ENCODE assay signal across 38 cellular contexts in genomic region chr7:110620336-110620735, GRCh38.
"Had no signal": no experiment of that assay in that cellular context is flagged by ENCODE, and none has a peak within 500 bp of the region (broad histone marks: within the 10 kb centered on the region; RNA-seq: fewer than 3 reads in every experiment).

No MANE protein-coding gene starts in this region.

- H3K4me3 ChIP-seq: adrenal gland, ascending aorta, breast epithelium, cardiac muscle cell, coronary artery, dorsolateral prefrontal cortex, gastroesophageal sphincter had no signal

- ATAC-seq: activated CD4-positive, CD25-positive, alpha-beta regulatory T cell treated with anti-CD3 and anti-CD28 coated beads, Interleukin-2, amount 50 U/mL, for 24 hours; activated CD8-positive, alpha-beta T cell treated with anti-CD3 and anti-CD28 coated beads for 36 hours; activated naive CD8-positive, alpha-beta T cell treated with anti-CD3 and anti-CD28 coated beads, Interleukin-2, amount 50 U/mL, for 24 hours; esophagus mucosa; gastroesophageal sphincter; T-helper 17 cell had no signal

- DNase-seq: activated B cell treated with CpG ODN at 0.5 μM for 24 hours; activated CD4-positive, alpha-beta T cell treated with anti-CD3 and anti-CD28 coated beads for 48 hours; activated CD4-positive, alpha-beta T cell treated with anti-CD3 and anti-CD28 coated beads, Interleukin-2, amount 50 U/mL, for 1 hour; activated CD4-positive, alpha-beta T cell treated with anti-CD3 and anti-CD28 coated beads, Interleukin-2, amount 50 U/mL, for 48 hours; activated CD8-positive, alpha-beta memory T cell treated with anti-CD3 and anti-CD28 coated beads for 24 hours; activated CD8-positive, alpha-beta T cell treated with anti-CD3 and anti-CD28 coated beads for 36 hours; activated gamma-delta T cell; activated naive CD4-positive, alpha-beta T cell; activated naive CD4-positive, alpha-beta T cell treated with anti-CD3 and anti-CD28 coated beads, Interleukin-2, amount 50 U/mL, for 16 hours; activated naive CD8-positive, alpha-beta T cell treated with anti-CD3 and anti-CD28 coated beads for 36 hours; activated naive CD8-positive, alpha-beta T cell treated with anti-CD3 and anti-CD28 coated beads, Interleukin-2, amount 50 U/mL, for 24 hours; activated T-cell treated with anti-CD3 and anti-CD28 coated beads, Interleukin-2, amount 50 U/mL, for 48 hours; adrenal gland; amygdala; central memory CD4-positive, alpha-beta T cell; cerebellar nuclear complex; dorsolateral prefrontal cortex; effector memory CD4-positive, alpha-beta T cell; endodermal cell; foreskin fibroblast; head of caudate nucleus; hippocampal formation; T-helper 1 cell; T-helper 17 cell; T1000; WERI-Rb-1 had no signal

- H3K36me3 ChIP-seq: adrenal gland, ascending aorta, breast epithelium, cardiac muscle cell, gastroesophageal sphincter, WERI-Rb-1 had no signal

- H3K9me3 Mint-ChIP-seq: activated B cell treated with CpG ODN at 0.5 μM for 24 hours; activated CD8-positive, alpha-beta T cell treated with anti-CD3 and anti-CD28 coated beads for 36 hours; activated naive CD8-positive, alpha-beta T cell treated with anti-CD3 and anti-CD28 coated beads for 36 hours; activated naive CD8-positive, alpha-beta T cell treated with anti-CD3 and anti-CD28 coated beads, Interleukin-2, amount 50 U/mL, for 24 hours; activated T-helper 1 cell treated with anti-CD3 and anti-CD28 coated beads, Interleukin-12 subunit alpha, Interleukin-12 subunit beta, Interleukin-2, Interleukin-4 antibody, amounts not matched to agents 30 ng/mL and 10 ng/mL and 1 ng/mL, durations not matched to agents 14 hours and 24 hours and 36 hours; endodermal cell had no signal

- H3K36me3 Mint-ChIP-seq: activated naive CD8-positive, alpha-beta T cell treated with anti-CD3 and anti-CD28 coated beads for 36 hours; brain had no signal

- H3K9me3 ChIP-seq: ascending aorta, breast epithelium, gastroesophageal sphincter had no signal

- H3K4me1 Mint-ChIP-seq: activated B cell treated with CpG ODN at 0.5 μM for 24 hours; activated naive CD8-positive, alpha-beta T cell treated with anti-CD3 and anti-CD28 coated beads for 36 hours; activated naive CD8-positive, alpha-beta T cell treated with anti-CD3 and anti-CD28 coated beads, Interleukin-2, amount 50 U/mL, for 24 hours; brain; endodermal cell; T-helper 17 cell had no signal

- H3K27me3 Mint-ChIP-seq: activated B cell treated with CpG ODN at 0.5 μM for 24 hours; activated CD8-positive, alpha-beta T cell treated with anti-CD3 and anti-CD28 coated beads for 36 hours; activated naive CD8-positive, alpha-beta T cell treated with anti-CD3 and anti-CD28 coated beads for 36 hours; activated naive CD8-positive, alpha-beta T cell treated with anti-CD3 and anti-CD28 coated beads, Interleukin-2, amount 50 U/mL, for 24 hours; brain; dendritic cell treated with granulocyte-macrophage colony-stimulating factor and Interleukin-4, amounts not matched to agents 40 ng/mL and 50 ng/mL, for 4 days; T-helper 17 cell had no signal

- H3K4me1 ChIP-seq: adrenal gland, ascending aorta, breast epithelium, gastroesophageal sphincter had no signal

- H3K27me3 ChIP-seq: adrenal gland, ascending aorta, breast epithelium, cardiac muscle cell, dorsolateral prefrontal cortex, gastroesophageal sphincter had no signal

- H3K27ac ChIP-seq: adrenal gland, ascending aorta, breast epithelium, cardiac muscle cell, coronary artery, dorsolateral prefrontal cortex, gastroesophageal sphincter, WERI-Rb-1 had no signal

- H3K27ac Mint-ChIP-seq: activated B cell treated with CpG ODN at 0.5 μM for 24 hours; activated CD8-positive, alpha-beta T cell treated with anti-CD3 and anti-CD28 coated beads for 36 hours; activated naive CD8-positive, alpha-beta T cell treated with anti-CD3 and anti-CD28 coated beads for 36 hours; activated naive CD8-positive, alpha-beta T cell treated with anti-CD3 and anti-CD28 coated beads, Interleukin-2, amount 50 U/mL, for 24 hours; activated T-helper 1 cell treated with anti-CD3 and anti-CD28 coated beads, Interleukin-12 subunit alpha, Interleukin-12 subunit beta, Interleukin-2, Interleukin-4 antibody, amounts not matched to agents 30 ng/mL and 10 ng/mL and 1 ng/mL, durations not matched to agents 14 hours and 24 hours and 36 hours; activated T-helper 2 cell treated with anti-CD3 and anti-CD28 coated beads, Interferon-gamma antibody, Interleukin-2, Interleukin-4, amounts not matched to agents 10 μg/mL and 5 μg/mL and 100 μg/mL, durations not matched to agents 14 hours and 24 hours and 36 hours; brain; dendritic cell treated with granulocyte-macrophage colony-stimulating factor and Interleukin-4, amounts not matched to agents 40 ng/mL and 50 ng/mL, for 4 days; endodermal cell; T-helper 17 cell; T-helper 2 cell treated with Interferon-gamma antibody and Interleukin-4, amounts not matched to agents 5 μg/mL and 100 μg/mL, for 36 hours had no signal

- H3K4me3 Mint-ChIP-seq: activated B cell treated with CpG ODN at 0.5 μM for 24 hours; activated CD8-positive, alpha-beta T cell treated with anti-CD3 and anti-CD28 coated beads for 36 hours; activated naive CD8-positive, alpha-beta T cell treated with anti-CD3 and anti-CD28 coated beads for 36 hours; activated naive CD8-positive, alpha-beta T cell treated with anti-CD3 and anti-CD28 coated beads, Interleukin-2, amount 50 U/mL, for 24 hours; activated T-helper 1 cell treated with anti-CD3 and anti-CD28 coated beads, Interleukin-12 subunit alpha, Interleukin-12 subunit beta, Interleukin-2, Interleukin-4 antibody, amounts not matched to agents 30 ng/mL and 10 ng/mL and 1 ng/mL, durations not matched to agents 14 hours and 24 hours and 36 hours; brain; dendritic cell treated with granulocyte-macrophage colony-stimulating factor and Interleukin-4, amounts not matched to agents 40 ng/mL and 50 ng/mL, for 4 days; endodermal cell; T-helper 17 cell; T-helper 2 cell treated with Interferon-gamma antibody and Interleukin-4, amounts not matched to agents 5 μg/mL and 100 μg/mL, for 36 hours had no signal
